Comparison of ENCODE assay signal across 1 cellular context in the genomic region with DNA sequence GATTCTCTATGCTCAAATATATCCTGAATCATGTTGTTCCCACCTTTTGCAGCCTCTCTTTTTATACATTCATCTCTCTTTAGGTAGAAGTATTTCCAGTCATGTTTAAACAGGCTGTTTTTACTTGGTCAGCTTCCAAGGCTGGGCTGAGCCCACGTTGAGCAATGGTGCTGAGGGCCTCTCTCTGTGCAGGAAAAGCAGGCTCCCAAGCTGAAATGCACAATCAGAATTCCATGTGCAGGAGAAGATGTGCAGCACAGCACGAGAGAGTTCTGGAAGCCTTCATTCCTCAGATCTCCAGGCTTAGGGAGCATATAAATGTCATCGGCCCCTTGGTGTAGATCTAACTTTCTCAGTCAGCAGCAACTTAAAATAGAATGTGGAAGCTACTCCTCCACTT.
TF ChIP-seq lines count a peak whose summit lies in the region.

No MANE protein-coding gene starts in this region.

TF ChIP-seq in H1, 55 proteins besides CTCF, POLR2A, EP300 and RAD21 (continued from another document):
- TF ChIP-seq HDAC2 (IDR thresholded peaks at IDR 0.05; ENCODE audit: borderline replicate concordance in 1 of 2, low read depth in 2 of 2, low read length in 2 of 2), result no peak
- TF ChIP-seq FOSL1 (IDR thresholded peaks at IDR 0.05; ENCODE audit: insufficient read depth, low read depth, low read length), result no peak
- TF ChIP-seq NANOG (IDR thresholded peaks at IDR 0.05; ENCODE audit: insufficient read depth, low read depth, low read length, poor library complexity, severe bottlenecking), result no peak
- TF ChIP-seq, protein P1, sequence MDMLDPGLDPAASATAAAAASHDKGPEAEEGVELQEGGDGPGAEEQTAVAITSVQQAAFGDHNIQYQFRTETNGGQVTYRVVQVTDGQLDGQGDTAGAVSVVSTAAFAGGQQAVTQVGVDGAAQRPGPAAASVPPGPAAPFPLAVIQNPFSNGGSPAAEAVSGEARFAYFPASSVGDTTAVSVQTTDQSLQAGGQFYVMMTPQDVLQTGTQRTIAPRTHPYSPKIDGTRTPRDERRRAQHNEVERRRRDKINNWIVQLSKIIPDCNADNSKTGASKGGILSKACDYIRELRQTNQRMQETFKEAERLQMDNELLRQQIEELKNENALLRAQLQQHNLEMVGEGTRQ (IDR thresholded peaks at IDR 0.05; ENCODE audit: low read length), result no peak
- no peak for TF ChIP-seq KDM1A (IDR thresholded peaks at IDR 0.05; ENCODE audit: borderline replicate concordance, low read length)
- no peak for TF ChIP-seq CBX5 (IDR thresholded peaks at IDR 0.05; ENCODE audit: low read depth, low read length)
- TF ChIP-seq YY1 (IDR thresholded peaks at IDR 0.05; ENCODE audit: low read depth, low read length), result no peak
- no peak for TF ChIP-seq KDM5A (IDR thresholded peaks at IDR 0.05; ENCODE audit: low read length)
- no peak for TF ChIP-seq MAFK (IDR thresholded peaks at IDR 0.05; ENCODE audit: low read depth, low read length)
- TF ChIP-seq BCL11A (IDR thresholded peaks at IDR 0.05; ENCODE audit: low read depth in 2 of 2, low read length in 2 of 2), result no peak
- TF ChIP-seq GABPA (IDR thresholded peaks at IDR 0.05; ENCODE audit: borderline replicate concordance, insufficient read depth, low read length), result no peak
